16 cellular contexts compared by ENCODE assay signal in the genomic region with DNA sequence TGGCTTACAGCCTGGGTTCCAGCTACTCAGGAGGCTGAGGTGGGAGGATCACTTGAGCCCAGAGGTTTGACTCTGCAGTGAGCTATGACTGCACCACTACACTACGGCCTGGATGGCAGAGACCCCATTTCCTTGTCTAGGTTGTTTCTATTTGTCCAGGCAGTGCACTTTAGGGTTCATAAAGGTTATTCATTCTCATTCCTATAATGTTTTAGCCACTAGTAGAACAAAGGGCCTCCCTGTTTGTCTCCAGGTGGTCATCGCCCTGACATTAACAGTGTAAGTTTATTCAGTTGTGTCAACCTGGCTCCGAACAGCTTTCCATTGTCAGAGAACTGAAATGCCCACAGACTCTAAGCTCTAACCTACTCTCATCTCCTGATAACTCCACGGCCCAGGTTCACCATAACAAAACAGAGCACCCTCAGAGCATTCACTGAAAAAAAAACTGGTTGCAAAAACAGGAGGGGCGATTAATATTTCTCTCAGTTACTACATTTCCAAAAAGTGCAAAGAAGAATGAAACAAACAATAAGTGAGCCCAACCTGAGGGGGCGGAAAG. TPM values are rescaled to one million over a fixed set of nuclear protein-coding genes. Genes with fewer than 3 reads are reported as not detected.
"Had no signal": no experiment of that assay in that cellular context is flagged by ENCODE, and none has a peak within 500 bp of the region (broad histone marks: within the 10 kb centered on the region; RNA-seq: fewer than 3 reads in every experiment).

No MANE protein-coding gene starts in this region.

- H3K9me3 ChIP-seq: spleen had no signal

- H3K36me3 ChIP-seq: spleen had no signal

- DNase-seq: activated CD4-positive, alpha-beta T cell treated with anti-CD3 and anti-CD28 coated beads, Interleukin-2, amount 10 ng/mL, durations not matched to agents 7 days and 5 days; activated CD4-positive, CD25-positive, alpha-beta regulatory T cell; activated naive CD4-positive, alpha-beta T cell treated with anti-CD3 and anti-CD28 coated beads, Interleukin-2, amount 10 ng/mL, durations not matched to agents 7 days and 5 days; activated T-cell treated with anti-CD3 and anti-CD28 coated beads for 4 hours; cortex of kidney; erythroblast; kidney; left ventricle myocardium superior; midbrain; naive thymus-derived CD4-positive, alpha-beta T cell; nucleus accumbens; spleen; stimulated activated CD4-positive, alpha-beta T cell treated with anti-CD3 and anti-CD28 coated beads, Interleukin-1b, Interleukin-23, amount 100 ng/mL, for 48 hours; trophoblast cell had no signal

- H3K4me1 ChIP-seq: spleen had no signal

- H3K4me3 ChIP-seq: spleen had no signal

- H3K27ac ChIP-seq: spleen had no signal

- H3K27me3 ChIP-seq: spleen had no signal

RNA-seq across cellular contexts. Expression of a gene that starts 37.1 kb away (rescaled TPM):
- total RNA-seq: activated CD4-positive, alpha-beta T cell treated with anti-CD3 and anti-CD28 coated beads, Interleukin-2, amount 10 ng/mL, durations not matched to agents 7 days and 5 days; activated CD8-positive, alpha-beta memory T cell treated with anti-CD3 and anti-CD28 coated beads for 36 hours; activated T-helper 2 cell treated with anti-CD3 and anti-CD28 coated beads, Interferon-gamma antibody, Interleukin-2, Interleukin-4, amounts not matched to agents 10 μg/mL and 5 μg/mL and 100 μg/mL, durations not matched to agents 14 hours and 24 hours and 36 hours; naive thymus-derived CD4-positive, alpha-beta T cell had no signal
